ENCODE assay signal across 8 cellular contexts in genomic region chr2:12666445-12666844, GRCh38.
"Had no signal": no experiment of that assay in that cellular context is flagged by ENCODE, and none has a peak within 500 bp of the region (broad histone marks: within the 10 kb centered on the region; RNA-seq: fewer than 3 reads in every experiment).

No MANE protein-coding gene starts in this region.

- FAIRE-seq: HepG2, HTR-8/SVneo had no signal

- H3K27ac ChIP-seq: HL-60, KMS-11 had no signal

- ATAC-seq: HepG2 had no signal

- H3K27ac Mint-ChIP-seq: IgD-negative memory B cell had no signal

- H3K4me3 Mint-ChIP-seq: IgD-negative memory B cell had no signal

- H3K9ac ChIP-seq: KMS-11 had no signal

- DNase-seq: IMR-90, KBM-7, KG1 had no signal

- H3K36me3 Mint-ChIP-seq: IgD-negative memory B cell had no signal

- H3K4me1 Mint-ChIP-seq: IgD-negative memory B cell had no signal

- H3K4me2 ChIP-seq: KMS-11 had no signal
